9 cellular contexts compared by ENCODE assay signal in genomic region chr3:23740517-23741402, GRCh38.
DNase-seq lines count a peak whose midpoint lies in the region; ATAC-seq and TF ChIP-seq lines count a peak whose summit lies in the region.
"Had no signal": no experiment of that assay in that cellular context is flagged by ENCODE, and none has a peak within 500 bp of the region (broad histone marks: within the 10 kb centered on the region; RNA-seq: fewer than 3 reads in every experiment).

No MANE protein-coding gene starts in this region.

- H3K27me3 ChIP-seq in GM23248 (replicated peaks; ENCODE audit: insufficient read depth) (no peaks in the 10 kb centered on the region; the same call in 1 of the 2 replicates), dorsolateral prefrontal cortex (peaks cover 0 to 7% (median 0%) of the 10 kb centered on the region in 45 donors)

- H3K4me3 ChIP-seq in GM23248 (no peak overlapping the region), LNCaP clone FGC (ENCODE audit: low read depth, low read length) (no peak overlapping the region), dorsolateral prefrontal cortex (no peak overlapping the region)
- H3K4me3 ChIP-seq: SK-N-MC had no signal

- in situ Hi-C loops in GM23248 (cut with MboI): no loop called here

- H3K4me1 Mint-ChIP-seq in activated naive CD4-positive, alpha-beta T cell treated with anti-CD3 and anti-CD28 coated beads, Interleukin-2, amount 10 ng/mL, durations not matched to agents 7 days and 5 days: peaks cover 10% of the 10 kb centered on the region
- H3K4me1 Mint-ChIP-seq in progenitor cell of endocrine pancreas (ENCODE audit: low read depth): peaks cover 41% of the 10 kb centered on the region

- peak; percentile 79 for ATAC-seq in GM18520 (IDR thresholded peaks at IDR 0.05; ENCODE audit: unreplicated experiment)
- no peak for ATAC-seq in GM19455 (IDR thresholded peaks at IDR 0.05; ENCODE audit: unreplicated experiment)

- peaks cover 12% of the 10 kb centered on the region for H3F3A ChIP-seq in GM23248 (ENCODE audit: insufficient read depth)

- no peak overlapping the region for H3K4me2 ChIP-seq in GM23248 (ENCODE audit: unreplicated experiment)

- H3K4me3 Mint-ChIP-seq in activated naive CD4-positive, alpha-beta T cell treated with anti-CD3 and anti-CD28 coated beads, Interleukin-2, amount 10 ng/mL, durations not matched to agents 7 days and 5 days: no peak overlapping the region
- no peak overlapping the region for H3K4me3 Mint-ChIP-seq in progenitor cell of endocrine pancreas (ENCODE audit: low read depth)

- H3K27ac Mint-ChIP-seq in activated naive CD4-positive, alpha-beta T cell treated with anti-CD3 and anti-CD28 coated beads, Interleukin-2, amount 10 ng/mL, durations not matched to agents 7 days and 5 days: no peak overlapping the region
- peak overlapping the region; percentile 33 for H3K27ac Mint-ChIP-seq in progenitor cell of endocrine pancreas

- no peaks in the 10 kb centered on the region for H4K20me1 ChIP-seq in GM23248 (ENCODE audit: insufficient read depth)

- WGBS in GM23248 (ENCODE audit: low coverage in 1 of 2, low lambda C conversion rate in 2 of 2, missing lambda C conversion rate in 2 of 2), 2 experiments: 52 to 53% methylated on average over 8 of the region's 8 CpGs

- no peaks in the 10 kb centered on the region for H3K36me3 Mint-ChIP-seq in activated naive CD4-positive, alpha-beta T cell treated with anti-CD3 and anti-CD28 coated beads, Interleukin-2, amount 10 ng/mL, durations not matched to agents 7 days and 5 days
- H3K36me3 Mint-ChIP-seq in progenitor cell of endocrine pancreas (ENCODE audit: insufficient read depth): no peaks in the 10 kb centered on the region

- no peak overlapping the region for H2AFZ ChIP-seq in GM23248

- no peaks in the 10 kb centered on the region for H3K9me3 ChIP-seq in GM23248 (ENCODE audit: low read depth)

- no peaks in the 10 kb centered on the region for H3K9me3 Mint-ChIP-seq in activated naive CD4-positive, alpha-beta T cell treated with anti-CD3 and anti-CD28 coated beads, Interleukin-2, amount 10 ng/mL, durations not matched to agents 7 days and 5 days
- no peaks in the 10 kb centered on the region for H3K9me3 Mint-ChIP-seq in progenitor cell of endocrine pancreas (ENCODE audit: low read depth)

- TF ChIP-seq CTCF in LNCaP clone FGC (IDR thresholded peaks at IDR 0.05; ENCODE audit: control insufficient read depth, extremely low read depth, insufficient read depth) (no peak), progenitor cell of endocrine pancreas (IDR thresholded peaks at IDR 0.05; ENCODE audit: unreplicated experiment) (no peak), dorsolateral prefrontal cortex (IDR thresholded peaks at IDR 0.05 in 54 of 56, conservative IDR thresholded peaks at IDR 0.05 in 2 of 56; ENCODE audit: low read depth in 1 of 56, partially characterized antibody in 56 of 56) (no peak)

- no peaks in the 10 kb centered on the region for H3K36me3 ChIP-seq in GM23248 (ENCODE audit: low read depth)

- peaks cover 23% of the 10 kb centered on the region for H3K4me1 ChIP-seq in GM23248 (ENCODE audit: insufficient read depth)

- intact Hi-C loops in dorsolateral prefrontal cortex (cut with DNase I): no loop called here

- H3K79me2 ChIP-seq in GM23248 (ENCODE audit: insufficient read depth): no peaks in the 10 kb centered on the region

- peak; percentile 64 for DNase-seq in GM23248
- peak; percentile 62 for DNase-seq in LNCaP clone FGC (ENCODE audit: low read depth)
- DNase-seq in activated naive CD4-positive, alpha-beta T cell treated with anti-CD3 and anti-CD28 coated beads, Interleukin-2, amount 10 ng/mL, durations not matched to agents 7 days and 5 days: peak; percentile 50
- no peak for DNase-seq in progenitor cell of endocrine pancreas (ENCODE audit: low spot score, unreplicated experiment)
- DNase-seq in dorsolateral prefrontal cortex: no peak
- no peak for DNase-seq in OCI-M2 (lab: John Stamatoyannopoulos, UW; ENCODE audit: unreplicated experiment)

- peaks cover 24% of the 10 kb centered on the region for H3K27me3 Mint-ChIP-seq in activated naive CD4-positive, alpha-beta T cell treated with anti-CD3 and anti-CD28 coated beads, Interleukin-2, amount 10 ng/mL, durations not matched to agents 7 days and 5 days
- H3K27me3 Mint-ChIP-seq in progenitor cell of endocrine pancreas: peaks cover 17% of the 10 kb centered on the region

- H3K27ac ChIP-seq in GM23248 (no peak overlapping the region), dorsolateral prefrontal cortex (no peak overlapping the region)
- H3K27ac ChIP-seq: SK-N-MC had no signal

- no peaks in the 10 kb centered on the region for H3K9me2 ChIP-seq in GM23248 (ENCODE audit: insufficient read depth)

- H3K9ac ChIP-seq in GM23248: no peak overlapping the region

- CTCF ChIA-PET in activated naive CD4-positive, alpha-beta T cell treated with anti-CD3 and anti-CD28 coated beads, Interleukin-2, amount 10 ng/mL, durations not matched to agents 7 days and 5 days (lab: Charles Lee): no interaction called here

Comparison
In these comparisons a context has a peak if more than half of its experiments do, and no peak if none do; other contexts are left out.
1. DNase-seq: peak in GM23248 (single experiment), LNCaP clone FGC (single experiment) and activated naive CD4-positive, alpha-beta T cell treated with anti-CD3 and anti-CD28 coated beads, Interleukin-2, amount 10 ng/mL, durations not matched to agents 7 days and 5 days (single experiment); none in progenitor cell of endocrine pancreas (single experiment), dorsolateral prefrontal cortex (0 of 10) and OCI-M2 (single experiment).